ENCODE assay signal across 1 cellular context in the genomic region with DNA sequence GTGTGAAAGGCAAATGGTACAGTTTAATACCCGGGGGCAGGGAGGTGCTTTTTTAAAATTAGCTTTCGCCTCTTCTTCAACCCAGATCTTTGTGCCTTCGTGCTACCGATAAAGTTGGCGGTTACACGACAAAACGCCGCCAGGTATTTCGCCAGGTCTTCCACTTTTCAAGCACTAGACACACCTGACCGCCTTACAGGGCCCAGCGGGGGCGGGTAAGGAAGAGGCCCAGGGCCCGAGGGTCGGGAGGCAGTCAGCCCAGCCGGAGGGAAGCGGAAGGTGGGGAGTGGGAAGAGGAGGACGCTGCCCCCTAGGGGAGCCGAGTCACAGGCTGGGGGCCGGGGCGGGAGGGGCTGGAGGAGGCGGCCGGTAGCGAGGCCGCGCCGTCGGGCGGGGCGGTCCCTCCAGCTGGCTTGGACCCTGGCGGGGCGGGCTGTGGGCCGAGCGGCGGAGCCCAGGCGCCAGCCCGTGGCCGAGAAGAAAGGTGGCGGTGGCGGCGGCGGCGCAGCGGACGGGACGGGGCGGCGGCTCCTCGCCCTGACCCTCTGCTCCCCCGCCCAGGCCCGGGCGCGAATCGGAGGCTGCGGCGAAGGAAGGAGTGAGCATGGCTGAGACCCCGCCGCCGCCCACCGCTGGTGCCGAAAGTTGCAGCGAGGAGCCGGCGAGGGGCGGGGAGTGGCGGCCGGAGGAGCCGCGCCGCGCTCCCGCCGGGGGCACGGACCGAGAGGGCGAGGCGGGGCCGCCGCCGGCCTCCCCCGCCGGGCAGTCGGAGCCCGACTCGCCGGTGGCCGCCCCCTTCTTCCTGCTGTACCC.
TF ChIP-seq lines count a peak whose summit lies in the region.

No MANE protein-coding gene starts in this region.

TF ChIP-seq in K562, 482 proteins besides CTCF, POLR2A, EP300 and RAD21 (continued from another document and continues in another):
- TF ChIP-seq PRPF4 (IDR thresholded peaks at IDR 0.05; ENCODE audit: insufficient read depth, low read depth, low read length, poor library complexity, severe bottlenecking) (no peak), HCFC1 (IDR thresholded peaks at IDR 0.05; ENCODE audit: low read depth, low read length) (peak; percentile 48; the same call in 1 of the 2 replicates), TAF9B (IDR thresholded peaks at IDR 0.05; ENCODE audit: partially characterized antibody) (no peak), MCM3 (IDR thresholded peaks at IDR 0.05) (no peak), ZNF76 (CRISPR knock-in tag; IDR thresholded peaks at IDR 0.05; ENCODE audit: borderline replicate concordance) (no peak), ARHGAP35 (IDR thresholded peaks at IDR 0.05; ENCODE audit: partially characterized antibody) (no peak), TOE1 (IDR thresholded peaks at IDR 0.05; ENCODE audit: borderline replicate concordance) (peak; percentile 77), TOE1 (CRISPR knock-in tag; IDR thresholded peaks at IDR 0.05; ENCODE audit: borderline replicate concordance, low read depth) (no peak), SMARCA4 (IDR thresholded peaks at IDR 0.05) (peak; percentile 56; the same call in 1 of the 2 replicates), RBM22 (IDR thresholded peaks at IDR 0.05; ENCODE audit: low read depth, low read length, poor library complexity, severe bottlenecking) (no peak), BRD9 (IDR thresholded peaks at IDR 0.05; ENCODE audit: low read depth, partially characterized antibody) (peak; percentile 79), ZNF232 (CRISPR knock-in tag; IDR thresholded peaks at IDR 0.05) (no peak), TCF7L2 (IDR thresholded peaks at IDR 0.05; ENCODE audit: low read depth, low read length) (no peak), ZNF395 (CRISPR knock-in tag; IDR thresholded peaks at IDR 0.05) (peak; percentile 3; the same call in 1 of the 2 replicates), ZBTB7A (IDR thresholded peaks at IDR 0.05; ENCODE audit: borderline replicate concordance, control insufficient read depth, low read depth, low read length) (peak; percentile 97), ZNF384 (IDR thresholded peaks at IDR 0.05; ENCODE audit: low read depth, low read length) (no peak), PHB2 (IDR thresholded peaks at IDR 0.05; ENCODE audit: low read depth) (no peak), RBBP5 (IDR thresholded peaks at IDR 0.05; ENCODE audit: borderline replicate concordance, insufficient read depth, low read length, poor library complexity, severe bottlenecking) (peak; percentile 83), NR4A1 (CRISPR knock-in tag; IDR thresholded peaks at IDR 0.05) (0 out of 2 replicates have a peak, but pooled peaks have one; percentile 42), NR4A1 (tag; IDR thresholded peaks at IDR 0.05) (no peak), ZNF507 (tag; conservative IDR thresholded peaks at IDR 0.05) (no peak), MTF1 (CRISPR knock-in tag; IDR thresholded peaks at IDR 0.05; ENCODE audit: borderline replicate concordance) (no peak), ZNF586 (CRISPR knock-in tag; conservative IDR thresholded peaks at IDR 0.05) (no peak), HNRNPUL1 (IDR thresholded peaks at IDR 0.05; ENCODE audit: low read length) (no peak), ZNF589 (CRISPR knock-in tag; IDR thresholded peaks at IDR 0.05; ENCODE audit: low read depth) (no peak), RBM39 (optimal IDR thresholded peaks at IDR 0.05; ENCODE audit: low read depth, low read length) (no peak), SMAD4 (CRISPR knock-in tag; conservative IDR thresholded peaks at IDR 0.05) (peak; percentile 57), HDAC8 (tag; IDR thresholded peaks at IDR 0.05) (no peak), KAT8 (IDR thresholded peaks at IDR 0.05; ENCODE audit: low read depth) (no peak), ZFP30 (CRISPR knock-in tag; IDR thresholded peaks at IDR 0.05; ENCODE audit: borderline replicate concordance) (no peak), FOXP1 (CRISPR knock-in tag; IDR thresholded peaks at IDR 0.05) (peak; percentile 79), ZNF224 (CRISPR knock-in tag; IDR thresholded peaks at IDR 0.05) (no peak), DPF2 (IDR thresholded peaks at IDR 0.05) (peak; percentile 55; the same call in 1 of the 2 replicates), HDAC6 (IDR thresholded peaks at IDR 0.05; ENCODE audit: low read depth, low read length) (no peak), ATF1 (CRISPR knock-in tag; IDR thresholded peaks at IDR 0.05) (no peak), ATF1 (tag; IDR thresholded peaks at IDR 0.05) (0 out of 2 replicates have a peak, but pooled peaks have one; percentile 38), CREB1 (IDR thresholded peaks at IDR 0.05) (no peak; the same call in 1 of the 2 replicates), CREB1 (CRISPR knock-in tag; IDR thresholded peaks at IDR 0.05) (peak; percentile 66), CHD2 (IDR thresholded peaks at IDR 0.05; ENCODE audit: low read depth, low read length) (no peak), NFYB (IDR thresholded peaks at IDR 0.05; ENCODE audit: extremely low read depth, insufficient read length) (no peak), CREB3L1 (IDR thresholded peaks at IDR 0.05; ENCODE audit: borderline replicate concordance, low read depth) (no peak), UBTF (IDR thresholded peaks at IDR 0.05; ENCODE audit: borderline replicate concordance in 1 of 2, low read depth in 2 of 2, low read length in 2 of 2) (peak in 1 of 2 experiments; percentile 75; a peak in 1 of 4 replicates), TBP (optimal IDR thresholded peaks at IDR 0.05; ENCODE audit: low read depth, low read length) (peak; percentile 60), PURB (CRISPR knock-in tag; IDR thresholded peaks at IDR 0.05; ENCODE audit: low read depth) (no peak), NEUROD1 (IDR thresholded peaks at IDR 0.05; ENCODE audit: borderline replicate concordance, low read depth, low read length, partially characterized antibody) (peak; percentile 61), SREBF1 (IDR thresholded peaks at IDR 0.05; ENCODE audit: borderline replicate concordance, low read depth, low read length) (no peak), HNRNPH1 (optimal IDR thresholded peaks at IDR 0.05; ENCODE audit: low read depth, low read length) (no peak), ZNF175 (CRISPR knock-in tag; IDR thresholded peaks at IDR 0.05; ENCODE audit: low read depth) (no peak), PML (IDR thresholded peaks at IDR 0.05; ENCODE audit: low read length) (no peak; the same call in 1 of the 2 replicates), ELF1 (tag; IDR thresholded peaks at IDR 0.05) (peak; percentile 67)
- TF ChIP-seq, protein P1, sequence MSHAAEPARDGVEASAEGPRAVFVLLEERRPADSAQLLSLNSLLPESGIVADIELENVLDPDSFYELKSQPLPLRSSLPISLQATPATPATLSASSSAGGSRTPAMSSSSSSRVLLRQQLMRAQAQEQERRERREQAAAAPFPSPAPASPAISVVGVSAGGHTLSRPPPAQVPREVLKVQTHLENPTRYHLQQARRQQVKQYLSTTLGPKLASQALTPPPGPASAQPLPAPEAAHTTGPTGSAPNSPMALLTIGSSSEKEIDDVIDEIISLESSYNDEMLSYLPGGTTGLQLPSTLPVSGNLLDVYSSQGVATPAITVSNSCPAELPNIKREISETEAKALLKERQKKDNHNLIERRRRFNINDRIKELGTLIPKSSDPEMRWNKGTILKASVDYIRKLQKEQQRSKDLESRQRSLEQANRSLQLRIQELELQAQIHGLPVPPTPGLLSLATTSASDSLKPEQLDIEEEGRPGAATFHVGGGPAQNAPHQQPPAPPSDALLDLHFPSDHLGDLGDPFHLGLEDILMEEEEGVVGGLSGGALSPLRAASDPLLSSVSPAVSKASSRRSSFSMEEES (CRISPR knock-in tag; IDR thresholded peaks at IDR 0.05): no peak
- TF ChIP-seq, protein P2, sequence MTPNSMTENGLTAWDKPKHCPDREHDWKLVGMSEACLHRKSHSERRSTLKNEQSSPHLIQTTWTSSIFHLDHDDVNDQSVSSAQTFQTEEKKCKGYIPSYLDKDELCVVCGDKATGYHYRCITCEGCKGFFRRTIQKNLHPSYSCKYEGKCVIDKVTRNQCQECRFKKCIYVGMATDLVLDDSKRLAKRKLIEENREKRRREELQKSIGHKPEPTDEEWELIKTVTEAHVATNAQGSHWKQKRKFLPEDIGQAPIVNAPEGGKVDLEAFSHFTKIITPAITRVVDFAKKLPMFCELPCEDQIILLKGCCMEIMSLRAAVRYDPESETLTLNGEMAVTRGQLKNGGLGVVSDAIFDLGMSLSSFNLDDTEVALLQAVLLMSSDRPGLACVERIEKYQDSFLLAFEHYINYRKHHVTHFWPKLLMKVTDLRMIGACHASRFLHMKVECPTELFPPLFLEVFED (CRISPR knock-in tag; conservative IDR thresholded peaks at IDR 0.05): no peak
- TF ChIP-seq, protein P3, sequence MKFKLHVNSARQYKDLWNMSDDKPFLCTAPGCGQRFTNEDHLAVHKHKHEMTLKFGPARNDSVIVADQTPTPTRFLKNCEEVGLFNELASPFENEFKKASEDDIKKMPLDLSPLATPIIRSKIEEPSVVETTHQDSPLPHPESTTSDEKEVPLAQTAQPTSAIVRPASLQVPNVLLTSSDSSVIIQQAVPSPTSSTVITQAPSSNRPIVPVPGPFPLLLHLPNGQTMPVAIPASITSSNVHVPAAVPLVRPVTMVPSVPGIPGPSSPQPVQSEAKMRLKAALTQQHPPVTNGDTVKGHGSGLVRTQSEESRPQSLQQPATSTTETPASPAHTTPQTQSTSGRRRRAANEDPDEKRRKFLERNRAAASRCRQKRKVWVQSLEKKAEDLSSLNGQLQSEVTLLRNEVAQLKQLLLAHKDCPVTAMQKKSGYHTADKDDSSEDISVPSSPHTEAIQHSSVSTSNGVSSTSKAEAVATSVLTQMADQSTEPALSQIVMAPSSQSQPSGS (CRISPR knock-in tag; IDR thresholded peaks at IDR 0.05): no peak
- TF ChIP-seq, protein P4, sequence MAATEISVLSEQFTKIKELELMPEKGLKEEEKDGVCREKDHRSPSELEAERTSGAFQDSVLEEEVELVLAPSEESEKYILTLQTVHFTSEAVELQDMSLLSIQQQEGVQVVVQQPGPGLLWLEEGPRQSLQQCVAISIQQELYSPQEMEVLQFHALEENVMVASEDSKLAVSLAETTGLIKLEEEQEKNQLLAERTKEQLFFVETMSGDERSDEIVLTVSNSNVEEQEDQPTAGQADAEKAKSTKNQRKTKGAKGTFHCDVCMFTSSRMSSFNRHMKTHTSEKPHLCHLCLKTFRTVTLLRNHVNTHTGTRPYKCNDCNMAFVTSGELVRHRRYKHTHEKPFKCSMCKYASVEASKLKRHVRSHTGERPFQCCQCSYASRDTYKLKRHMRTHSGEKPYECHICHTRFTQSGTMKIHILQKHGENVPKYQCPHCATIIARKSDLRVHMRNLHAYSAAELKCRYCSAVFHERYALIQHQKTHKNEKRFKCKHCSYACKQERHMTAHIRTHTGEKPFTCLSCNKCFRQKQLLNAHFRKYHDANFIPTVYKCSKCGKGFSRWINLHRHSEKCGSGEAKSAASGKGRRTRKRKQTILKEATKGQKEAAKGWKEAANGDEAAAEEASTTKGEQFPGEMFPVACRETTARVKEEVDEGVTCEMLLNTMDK (IDR thresholded peaks at IDR 0.05; ENCODE audit: borderline replicate concordance, insufficient read depth, low read depth, low read length, poor library complexity, severe bottlenecking): peak; percentile 97
- TF ChIP-seq, protein P5, sequence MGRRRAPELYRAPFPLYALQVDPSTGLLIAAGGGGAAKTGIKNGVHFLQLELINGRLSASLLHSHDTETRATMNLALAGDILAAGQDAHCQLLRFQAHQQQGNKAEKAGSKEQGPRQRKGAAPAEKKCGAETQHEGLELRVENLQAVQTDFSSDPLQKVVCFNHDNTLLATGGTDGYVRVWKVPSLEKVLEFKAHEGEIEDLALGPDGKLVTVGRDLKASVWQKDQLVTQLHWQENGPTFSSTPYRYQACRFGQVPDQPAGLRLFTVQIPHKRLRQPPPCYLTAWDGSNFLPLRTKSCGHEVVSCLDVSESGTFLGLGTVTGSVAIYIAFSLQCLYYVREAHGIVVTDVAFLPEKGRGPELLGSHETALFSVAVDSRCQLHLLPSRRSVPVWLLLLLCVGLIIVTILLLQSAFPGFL (CRISPR knock-in tag; IDR thresholded peaks at IDR 0.05): no peak
